ENCODE assay signal across 1 cellular context in genomic region chr2:203105996-203106395, GRCh38.
TF ChIP-seq lines count a peak whose summit lies in the region.

No MANE protein-coding gene starts in this region.

TF ChIP-seq in K562, 482 proteins besides CTCF, POLR2A, EP300 and RAD21 (continued from another document):
- TF ChIP-seq STAT6 (CRISPR knock-in tag; IDR thresholded peaks at IDR 0.05) = no peak
